Comparison of ENCODE assay signal across 14 cellular contexts in genomic region chr10:95818663-95819062, GRCh38.
A peak's percentile ranks its signal among the peaks of the same experiment; 100 is the strongest.
DNase-seq lines count a peak whose midpoint lies in the region; ATAC-seq and TF ChIP-seq lines count a peak whose summit lies in the region.
"Had no signal": no experiment of that assay in that cellular context is flagged by ENCODE, and none has a peak within 500 bp of the region (broad histone marks: within the 10 kb centered on the region; RNA-seq: fewer than 3 reads in every experiment).

No MANE protein-coding gene starts in this region.

- WGBS in ovary, 3 donors = 32 to 54% (median 35%) methylated on average over 2 of the region's 2 CpGs

- H3K4me1 Mint-ChIP-seq in stimulated activated naive B cell treated with anti-CD40 and anti-IgM and Interleukin-4, amounts not matched to agents 10 μg/mL and 1 μg/mL and 100 μg/mL, for 72 hours = peaks cover 60 to 92% of the 10 kb centered on the region in 2 donors

- peaks cover 48 to 67% of the 10 kb centered on the region in 2 donors for H3K36me3 Mint-ChIP-seq in stimulated activated naive B cell treated with anti-CD40 and anti-IgM and Interleukin-4, amounts not matched to agents 10 μg/mL and 1 μg/mL and 100 μg/mL, for 72 hours

- H3K27ac ChIP-seq in ovary = no peak overlapping the region
- H3K27ac ChIP-seq: 22Rv1, testis had no signal

- no peak for TF ChIP-seq EP300 in ovary (IDR thresholded peaks at IDR 0.05)

- intact Hi-C loops in ovary (cut with DNase I) = no loop called here
- intact Hi-C loops in left ventricle myocardium superior (cut with micrococcal nuclease) = no loop called here

- H3K4me3 ChIP-seq in adipocyte (ENCODE audit: low read length) (no peak overlapping the region), foreskin fibroblast (ENCODE audit: low read depth in 1 of 2, low read length in 2 of 2) (no peak overlapping the region), ovary (no peak overlapping the region)
- H3K4me3 ChIP-seq: testis had no signal

- TF ChIP-seq CTCF in foreskin fibroblast (IDR thresholded peaks at IDR 0.05; ENCODE audit: low read depth, low read length) (no peak), ovary (IDR thresholded peaks at IDR 0.05) (no peak)

- H3K9me3 Mint-ChIP-seq in stimulated activated naive B cell treated with anti-CD40 and anti-IgM and Interleukin-4, amounts not matched to agents 10 μg/mL and 1 μg/mL and 100 μg/mL, for 72 hours = peaks cover 1 to 4% of the 10 kb centered on the region in 2 donors

- H3K4me1 ChIP-seq in adipocyte (ENCODE audit: control insufficient read depth, insufficient read depth, low read length) (peaks cover 2% of the 10 kb centered on the region), ovary (ENCODE audit: insufficient read depth) (no peaks in the 10 kb centered on the region)
- H3K4me1 ChIP-seq: testis had no signal

- H3K27ac Mint-ChIP-seq in stimulated activated naive B cell treated with anti-CD40 and anti-IgM and Interleukin-4, amounts not matched to agents 10 μg/mL and 1 μg/mL and 100 μg/mL, for 72 hours = peak overlapping the region; percentile 88
- H3K27ac Mint-ChIP-seq: activated CD8-positive, alpha-beta T cell treated with anti-CD3 and anti-CD28 coated beads, Interleukin-2, amount 10 ng/mL, durations not matched to agents 7 days and 5 days had no signal

- H3K9me3 ChIP-seq in adipocyte (ENCODE audit: control insufficient read depth, low read length) = no peaks in the 10 kb centered on the region
- H3K9me3 ChIP-seq in ovary = no peaks in the 10 kb centered on the region
- H3K9me3 ChIP-seq: testis had no signal

- no peaks in the 10 kb centered on the region for H3K27me3 Mint-ChIP-seq in stimulated activated naive B cell treated with anti-CD40 and anti-IgM and Interleukin-4, amounts not matched to agents 10 μg/mL and 1 μg/mL and 100 μg/mL, for 72 hours

- no peak overlapping the region for H3K9ac ChIP-seq in adipocyte (ENCODE audit: low read length)

- H3K4me3 Mint-ChIP-seq in stimulated activated naive B cell treated with anti-CD40 and anti-IgM and Interleukin-4, amounts not matched to agents 10 μg/mL and 1 μg/mL and 100 μg/mL, for 72 hours = peak overlapping the region in 1 of 2 donors; percentile 3
- H3K4me3 Mint-ChIP-seq: activated CD8-positive, alpha-beta T cell treated with anti-CD3 and anti-CD28 coated beads, Interleukin-2, amount 10 ng/mL, durations not matched to agents 7 days and 5 days had no signal

- ATAC-seq in stimulated activated naive B cell treated with anti-CD40 and anti-IgM and Interleukin-4, amounts not matched to agents 10 μg/mL and 1 μg/mL and 100 μg/mL, for 72 hours (replicated peaks) = no peak
- ATAC-seq in left ventricle myocardium superior = no peak
- ATAC-seq: activated CD8-positive, alpha-beta T cell treated with anti-CD3 and anti-CD28 coated beads, Interleukin-2, amount 10 ng/mL, durations not matched to agents 7 days and 5 days; left cardiac atrium had no signal

- H3K36me3 ChIP-seq in adipocyte (ENCODE audit: control insufficient read depth, insufficient read depth, low read length, severe bottlenecking) = no peaks in the 10 kb centered on the region
- H3K36me3 ChIP-seq in ovary = no peaks in the 10 kb centered on the region

- peak; percentile 5 for DNase-seq in SIG-M5 treated with dmso at 0.1 percent for 504 hours (lab: John Stamatoyannopoulos, UW; ENCODE audit: unreplicated experiment)
- DNase-seq in SIG-M5 (lab: John Stamatoyannopoulos, UW) = no peak
- DNase-seq in adipocyte (ENCODE audit: low read depth) = peak; percentile 71
- DNase-seq in foreskin fibroblast = peak; percentile 79 to 82
- no peak for DNase-seq in stimulated activated naive B cell treated with anti-CD40 and anti-IgM and Interleukin-4, amounts not matched to agents 10 μg/mL and 1 μg/mL and 100 μg/mL, for 72 hours
- no peak for DNase-seq in GM19240 (ENCODE audit: insufficient read length, low spot score)
- DNase-seq in ovary = no peak
- no peak for DNase-seq in left ventricle myocardium superior
- DNase-seq: activated CD8-positive, alpha-beta T cell treated with anti-CD3 and anti-CD28 coated beads, Interleukin-2, amount 10 ng/mL, durations not matched to agents 7 days and 5 days; central memory CD4-positive, alpha-beta T cell; left cardiac atrium; NCI-H1105 treated with DMSO at 0.1 percent for 48 hours; testis had no signal

- no peak for TF ChIP-seq POLR2A in ovary (IDR thresholded peaks at IDR 0.05)

- H3K27me3 ChIP-seq in adipocyte (replicated peaks; ENCODE audit: control insufficient read depth, insufficient read depth, low read length) (peaks cover 3% of the 10 kb centered on the region), ovary (no peaks in the 10 kb centered on the region)
- H3K27me3 ChIP-seq: testis had no signal

Comparison
In these comparisons a context has a peak if more than half of its experiments do, and no peak if none do; other contexts are left out.
1. DNase-seq: peak in SIG-M5 treated with dmso at 0.1 percent for 504 hours (single experiment), adipocyte (single experiment) and foreskin fibroblast (2 of 2); none in SIG-M5 (single experiment), stimulated activated naive B cell treated with anti-CD40 and anti-IgM and Interleukin-4, amounts not matched to agents 10 μg/mL and 1 μg/mL and 100 μg/mL, for 72 hours (single experiment), GM19240 (single experiment), ovary (0 of 5) and left ventricle myocardium superior (single experiment).